ENCODE assay signal across 13 cellular contexts in genomic region chr3:16377847-16378302, GRCh38.
A peak's percentile ranks its signal among the peaks of the same experiment; 100 is the strongest.
DNase-seq lines count a peak whose midpoint lies in the region; ATAC-seq, FAIRE-seq and TF ChIP-seq lines count a peak whose summit lies in the region.
"Had no signal": no experiment of that assay in that cellular context is flagged by ENCODE, and none has a peak within 500 bp of the region (broad histone marks: within the 10 kb centered on the region; RNA-seq: fewer than 3 reads in every experiment).

No MANE protein-coding gene starts in this region.

- CTCF ChIA-PET in activated CD4-positive, alpha-beta T cell treated with anti-CD3 and anti-CD28 coated beads, Interleukin-2, amount 10 ng/mL, durations not matched to agents 7 days and 5 days (lab: Charles Lee), result interaction anchor here (1.0 kb wide), 1 partner anchor 120 kb away, joined by 3 read pairs; no protein-coding TSS in a partner anchor
- CTCF ChIA-PET in GM12878 (lab: Yijun Ruan, JAX), result interaction anchor here (0.6 to 1.9 kb wide), 7 partner anchors 9 to 151 kb away, joined by 3 to 5 read pairs (median 3); no protein-coding TSS in a partner anchor

- no peaks in the 10 kb centered on the region for H3K27me3 ChIP-seq in GM12878 (replicated peaks in 1 of 2; ENCODE audit: control insufficient read depth in 2 of 2, insufficient read depth in 2 of 2, low read length in 1 of 2)
- no peaks in the 10 kb centered on the region for H3K27me3 ChIP-seq in neuronal stem cell (ENCODE audit: control insufficient read depth in 3 of 3, insufficient read depth in 3 of 3, low read depth in 1 of 3, low read length in 3 of 3)
- H3K27me3 ChIP-seq in prostate gland (replicated peaks; ENCODE audit: insufficient read depth), result no peaks in the 10 kb centered on the region

- H3K4me3 Mint-ChIP-seq in activated CD4-positive, alpha-beta T cell treated with anti-CD3 and anti-CD28 coated beads, Interleukin-2, amount 10 ng/mL, durations not matched to agents 7 days and 5 days, result peak overlapping the region; percentile 41

- no peak overlapping the region for H2BK15ac ChIP-seq in neuronal stem cell (ENCODE audit: low read length)

- H3K9me3 Mint-ChIP-seq in activated CD4-positive, alpha-beta T cell treated with anti-CD3 and anti-CD28 coated beads, Interleukin-2, amount 10 ng/mL, durations not matched to agents 7 days and 5 days, result peaks cover 25% of the 10 kb centered on the region

- H3K9me3 ChIP-seq in KOPT-K1 (ENCODE audit: insufficient read depth, low read length, poor library complexity, severe bottlenecking) (peaks cover 12% of the 10 kb centered on the region), GM12878 (replicated peaks; ENCODE audit: control insufficient read depth, insufficient read depth, low read length) (peaks cover 9% of the 10 kb centered on the region), neuronal stem cell (replicated peaks in 1 of 2; ENCODE audit: control insufficient read depth in 2 of 2, insufficient read depth in 1 of 2, low read depth in 1 of 2, low read length in 2 of 2) (peaks cover 2 to 7% of the 10 kb centered on the region in 2 donors), prostate gland (no peaks in the 10 kb centered on the region)

- H3K4me3 ChIP-seq in GM12878 (no peak overlapping the region), neuronal stem cell (ENCODE audit: low read length in 2 of 2) (no peak overlapping the region), prostate gland (no peak overlapping the region)
- H3K4me3 ChIP-seq: A549, skin epidermis had no signal

- H3K14ac ChIP-seq in neuronal stem cell (ENCODE audit: low read length), result no peak overlapping the region

- H3K36me3 Mint-ChIP-seq in activated CD4-positive, alpha-beta T cell treated with anti-CD3 and anti-CD28 coated beads, Interleukin-2, amount 10 ng/mL, durations not matched to agents 7 days and 5 days (ENCODE audit: low read depth), result peaks cover 97% of the 10 kb centered on the region

- in situ Hi-C loops in GM12878 (cut with MboI), result loop anchor here (10.0 kb wide), 1 partner anchor 573 kb away; no protein-coding TSS in a partner anchor

- 0 out of 2 replicates have a peak overlapping the region, but pooled peaks have one; percentile 23 for H3K4me2 ChIP-seq in GM12878 (ENCODE audit: control insufficient read depth, insufficient read depth)
- no peak overlapping the region for H3K4me2 ChIP-seq in neuronal stem cell (ENCODE audit: insufficient read depth, low read length, poor library complexity, severe bottlenecking)
- H3K4me2 ChIP-seq: A549 had no signal

- H2AK5ac ChIP-seq in neuronal stem cell (ENCODE audit: low read depth, low read length), result no peak overlapping the region

- H3K23ac ChIP-seq in neuronal stem cell (ENCODE audit: low read depth, low read length, poor library complexity), result no peak overlapping the region

- H2AFZ ChIP-seq in GM12878 (ENCODE audit: control insufficient read depth, low read depth, low read length) (no peak overlapping the region), neuronal stem cell (ENCODE audit: low read length) (peak overlapping the region; percentile 43)

- no peak for FAIRE-seq in GM12878 (lab: Jason Lieb, UNC)
- FAIRE-seq: A549, urothelium cell line had no signal

- no peak overlapping the region for H3K4ac ChIP-seq in neuronal stem cell (ENCODE audit: low read length)

- BruUV-seq in GM12878 (replicated peaks; lab: Mats Ljungman, UMichigan), result no TSS peak

- 11% methylated on average over 15 of the region's 15 CpGs for WGBS in GM12878 (ENCODE audit: insufficient coverage, insufficient replicate concordance, low lambda C conversion rate, missing lambda C conversion rate)
- WGBS in neuronal stem cell (ENCODE audit: extremely low coverage in 2 of 2, insufficient read length in 2 of 2, insufficient replicate concordance in 1 of 2), 2 donors, result no CpG with 5 or more reads among the region's 15 CpGs
- 35% methylated on average over 15 of the region's 15 CpGs for WGBS in prostate gland

- peak overlapping the region; percentile 95 for H3K27ac ChIP-seq in KOPT-K1 (ENCODE audit: low read depth, low read length, poor library complexity, severe bottlenecking)
- peak overlapping the region; percentile 88 for H3K27ac ChIP-seq in GM12878 (ENCODE audit: control insufficient read depth, insufficient read depth)
- H3K27ac ChIP-seq in neuronal stem cell (replicated peaks; ENCODE audit: low read length), result no peak overlapping the region
- no peak overlapping the region for H3K27ac ChIP-seq in prostate gland
- H3K27ac ChIP-seq: A549 had no signal

- H3K9ac ChIP-seq in GM12878 (ENCODE audit: control insufficient read depth, insufficient read depth, low read length), result peak overlapping the region; percentile 10; the same call in 1 of the 2 replicates
- no peak overlapping the region for H3K9ac ChIP-seq in neuronal stem cell (ENCODE audit: low read depth, low read length, poor library complexity)

- no peaks in the 10 kb centered on the region for H4K20me1 ChIP-seq in GM12878 (ENCODE audit: control insufficient read depth, insufficient read depth)

- TF ChIP-seq POLR2A in GM12878 (IDR thresholded peaks at IDR 0.05; ENCODE audit: low read depth, low read length) (no peak), prostate gland (IDR thresholded peaks at IDR 0.05) (no peak)

- no peak for TF ChIP-seq EP300 in GM12878 (IDR thresholded peaks at IDR 0.05; ENCODE audit: borderline replicate concordance in 1 of 2, control insufficient read depth in 1 of 2, low read depth in 2 of 2, low read length in 2 of 2)

- peaks cover 93% of the 10 kb centered on the region for H3K4me1 ChIP-seq in GM12878 (ENCODE audit: control insufficient read depth, insufficient read depth, low read length)
- peaks cover 0 to 7% of the 10 kb centered on the region in 2 donors for H3K4me1 ChIP-seq in neuronal stem cell (ENCODE audit: control insufficient read depth in 2 of 2, insufficient read depth in 1 of 2, low read depth in 1 of 2, low read length in 2 of 2)
- H3K4me1 ChIP-seq in prostate gland (replicated peaks), result no peaks in the 10 kb centered on the region
- H3K4me1 ChIP-seq: A549 had no signal

- H2BK12ac ChIP-seq in neuronal stem cell (ENCODE audit: low read length), result no peak overlapping the region

- no peak overlapping the region for H4K8ac ChIP-seq in neuronal stem cell (ENCODE audit: low read depth, low read length)

- peak overlapping the region; percentile 87 for H3K27ac Mint-ChIP-seq in activated CD4-positive, alpha-beta T cell treated with anti-CD3 and anti-CD28 coated beads, Interleukin-2, amount 10 ng/mL, durations not matched to agents 7 days and 5 days

- RAD21 ChIA-PET in GM12878 (lab: Charles Lee; ENCODE audit: unreplicated experiment), result interaction anchor here (1.0 to 3.7 kb wide), 16 partner anchors 11 to 143 kb away, joined by 3 to 27 read pairs (median 6); no protein-coding TSS in a partner anchor

- TF ChIP-seq CTCF in GM12878 (IDR thresholded peaks at IDR 0.05 in 2 of 3, conservative IDR thresholded peaks at IDR 0.05 in 1 of 3; ENCODE audit: control insufficient read depth in 2 of 3, extremely low read depth in 1 of 3, insufficient read depth in 1 of 3, low read depth in 3 of 3, low read length in 3 of 3) (no peak), prostate gland (IDR thresholded peaks at IDR 0.05) (no peak)

- no peak overlapping the region for H2BK5ac ChIP-seq in neuronal stem cell (ENCODE audit: low read length)

- no peak for ATAC-seq in GM12878
- ATAC-seq: A549 had no signal

- POLR2A ChIA-PET in activated CD4-positive, alpha-beta T cell treated with anti-CD3 and anti-CD28 coated beads, Interleukin-2, amount 10 ng/mL, durations not matched to agents 7 days and 5 days (lab: Charles Lee), result no interaction called here
- POLR2A ChIA-PET in GM12878 (lab: Charles Lee), result interaction anchor here (1.2 to 3.5 kb wide), 7 partner anchors 14 to 138 kb away, joined by 3 to 16 read pairs (median 11); partner anchors contain the start of gene RFTN1

- H3K36me3 ChIP-seq in KOPT-K1 (ENCODE audit: insufficient read depth, low read length) (no peaks in the 10 kb centered on the region), GM12878 (ENCODE audit: control insufficient read depth in 2 of 2, insufficient read depth in 2 of 2, low read length in 1 of 2) (peaks cover 21 to 23% of the 10 kb centered on the region in 2 experiments), neuronal stem cell (replicated peaks in 1 of 2; ENCODE audit: control insufficient read depth in 2 of 2, insufficient read depth in 2 of 2, low read length in 2 of 2) (no peaks in the 10 kb centered on the region), prostate gland (no peaks in the 10 kb centered on the region)

- H2BK120ac ChIP-seq in neuronal stem cell (ENCODE audit: low read depth, low read length), result no peak overlapping the region

- SMC1A ChIA-PET in GM12878 (lab: Charles Lee; ENCODE audit: uncharacterized antibody, unreplicated experiment), result interaction anchor here (0.9 to 9.9 kb wide), 13 partner anchors 9 to 172 kb away, joined by 3 to 125 read pairs (median 8); partner anchors contain the start of gene RFTN1

- H3K4me1 Mint-ChIP-seq in activated CD4-positive, alpha-beta T cell treated with anti-CD3 and anti-CD28 coated beads, Interleukin-2, amount 10 ng/mL, durations not matched to agents 7 days and 5 days, result peaks cover 77% of the 10 kb centered on the region

- intact Hi-C loops in GM12878 (cut with micrococcal nuclease; ENCODE audit: unreplicated experiment), result no loop called here
- intact Hi-C loops in prostate gland (cut with DNase I), result loop anchor here (10.0 kb wide), 1 partner anchor 137 kb away; the partner anchor contains the start of gene RFTN1

- no peak for TF ChIP-seq RAD21 in GM12878 (IDR thresholded peaks at IDR 0.05; ENCODE audit: insufficient read depth, low read depth, low read length)

- H3K18ac ChIP-seq in neuronal stem cell (ENCODE audit: low read length), result peak overlapping the region; percentile 51

- H3K27me3 Mint-ChIP-seq in activated CD4-positive, alpha-beta T cell treated with anti-CD3 and anti-CD28 coated beads, Interleukin-2, amount 10 ng/mL, durations not matched to agents 7 days and 5 days, result no peaks in the 10 kb centered on the region

- peaks cover 53% of the 10 kb centered on the region for H3K79me2 ChIP-seq in GM12878 (ENCODE audit: control insufficient read depth, insufficient read depth, low read length)

- no peaks in the 10 kb centered on the region for H3K79me1 ChIP-seq in neuronal stem cell (ENCODE audit: low read depth, low read length)

- no peak for DNase-seq in activated CD4-positive, alpha-beta T cell treated with anti-CD3 and anti-CD28 coated beads, Interleukin-2, amount 10 ng/mL, durations not matched to agents 7 days and 5 days
- DNase-seq in activated CD4-positive, alpha-beta T cell treated with anti-CD3 and anti-CD28 coated beads for 48 hours, result no peak
- DNase-seq in GM12878 (ENCODE audit: low read depth, low spot score) (no peak), neuronal stem cell (ENCODE audit: low spot score) (no peak), prostate gland (ENCODE audit: low spot score) (no peak), ureter (ENCODE audit: low spot score) (no peak), glomerular visceral epithelial cell (ENCODE audit: extremely low spot score) (no peak)
- DNase-seq: foreskin fibroblast, islet precursor cell had no signal

- no peak overlapping the region for H4K91ac ChIP-seq in neuronal stem cell (ENCODE audit: low read depth, low read length, poor library complexity)

Comparison
In these comparisons a context has a peak if more than half of its experiments do, and no peak if none do; other contexts are left out.
1. H3K27ac ChIP-seq: peak in KOPT-K1 (single experiment) and GM12878 (single experiment); none in neuronal stem cell (single experiment) and prostate gland (0 of 2).